33 cellular contexts compared by ENCODE assay signal in the genomic region with DNA sequence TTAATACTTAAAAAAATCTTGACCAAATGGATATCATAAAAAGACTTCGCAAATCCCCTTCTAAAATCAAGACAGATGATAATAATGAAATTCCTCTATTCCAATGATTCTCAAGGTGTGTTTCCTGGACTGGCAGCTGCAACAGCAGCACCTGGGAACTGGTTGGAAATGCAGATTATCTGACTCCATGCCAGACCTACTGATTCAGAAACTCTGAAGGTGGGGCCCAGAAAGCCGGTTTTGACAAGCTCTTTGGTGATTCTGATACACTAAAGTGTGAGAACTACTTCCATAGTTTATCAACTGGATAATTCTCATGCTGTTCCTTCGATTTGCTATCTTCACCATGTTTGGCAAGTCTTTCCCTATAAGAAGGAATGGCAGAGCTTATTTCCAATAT.
"Had no signal": no experiment of that assay in that cellular context is flagged by ENCODE, and none has a peak within 500 bp of the region (broad histone marks: within the 10 kb centered on the region; RNA-seq: fewer than 3 reads in every experiment).

No MANE protein-coding gene starts in this region.

- H3K4me1 Mint-ChIP-seq: activated B cell treated with CpG ODN at 0.5 μM for 24 hours; activated CD4-positive, alpha-beta memory T cell treated with anti-CD3 and anti-CD28 coated beads, Interleukin-2, amount 10 ng/mL, durations not matched to agents 7 days and 5 days; activated CD4-positive, alpha-beta T cell treated with anti-CD3 and anti-CD28 coated beads, Interleukin-2, amount 10 ng/mL, durations not matched to agents 24 days and 14 days; activated CD8-positive, alpha-beta memory T cell treated with anti-CD3 and anti-CD28 coated beads, Interleukin-2, amount 10 ng/mL, durations not matched to agents 7 days and 5 days; activated naive CD4-positive, alpha-beta T cell treated with anti-CD3 and anti-CD28 coated beads, Interleukin-2, amount 10 ng/mL, durations not matched to agents 7 days and 5 days; activated naive CD4-positive, alpha-beta T cell treated with anti-CD3 and anti-CD28 coated beads, Interleukin-2, amount 50 U/mL, for 24 hours; activated naive CD8-positive, alpha-beta T cell treated with anti-CD3 and anti-CD28 coated beads, Interleukin-2, amount 10 ng/mL, durations not matched to agents 7 days and 5 days; activated naive CD8-positive, alpha-beta T cell treated with anti-CD3 and anti-CD28 coated beads, Interleukin-2, amount 50 U/mL, for 24 hours; brain had no signal

- H3K27ac Mint-ChIP-seq: activated B cell treated with CpG ODN at 0.5 μM for 24 hours; activated CD4-positive, alpha-beta memory T cell treated with anti-CD3 and anti-CD28 coated beads, Interleukin-2, amount 10 ng/mL, durations not matched to agents 7 days and 5 days; activated CD4-positive, alpha-beta T cell treated with anti-CD3 and anti-CD28 coated beads, Interleukin-2, amount 10 ng/mL, durations not matched to agents 24 days and 14 days; activated CD8-positive, alpha-beta memory T cell treated with anti-CD3 and anti-CD28 coated beads, Interleukin-2, amount 10 ng/mL, durations not matched to agents 7 days and 5 days; activated CD8-positive, alpha-beta T cell treated with anti-CD3 and anti-CD28 coated beads, Interleukin-2, amount 10 ng/mL, durations not matched to agents 7 days and 5 days; activated naive CD4-positive, alpha-beta T cell treated with anti-CD3 and anti-CD28 coated beads, Interleukin-2, amount 10 ng/mL, durations not matched to agents 7 days and 5 days; activated naive CD4-positive, alpha-beta T cell treated with anti-CD3 and anti-CD28 coated beads, Interleukin-2, amount 50 U/mL, for 24 hours; activated naive CD8-positive, alpha-beta T cell; activated naive CD8-positive, alpha-beta T cell treated with anti-CD3 and anti-CD28 coated beads, Interleukin-2, amount 10 ng/mL, durations not matched to agents 7 days and 5 days; activated naive CD8-positive, alpha-beta T cell treated with anti-CD3 and anti-CD28 coated beads, Interleukin-2, amount 50 U/mL, for 24 hours; activated T-cell treated with anti-CD3 and anti-CD28 coated beads, Interleukin-2, amount 50 U/mL, for 24 hours; activated T-helper 2 cell treated with anti-CD3 and anti-CD28 coated beads, Interferon-gamma antibody, Interleukin-2, Interleukin-4, amounts not matched to agents 10 μg/mL and 5 μg/mL and 100 μg/mL, durations not matched to agents 14 hours and 24 hours and 36 hours; brain; T-helper 1 cell treated with Interleukin-12 subunit alpha and Interleukin-12 subunit beta and Interleukin-4 antibody, amounts not matched to agents 30 μg/mL and 1 μg/mL, for 36 hours; T-helper 2 cell treated with Interferon-gamma antibody and Interleukin-4, amounts not matched to agents 5 μg/mL and 100 μg/mL, for 36 hours had no signal

- DNase-seq: activated B cell treated with CpG ODN at 0.5 μM for 24 hours; activated CD4-positive, alpha-beta memory T cell treated with anti-CD3 and anti-CD28 coated beads, Interleukin-2, amount 10 ng/mL, durations not matched to agents 7 days and 5 days; activated CD4-positive, alpha-beta T cell treated with anti-CD3 and anti-CD28 coated beads for 4 hours; activated CD4-positive, alpha-beta T cell treated with anti-CD3 and anti-CD28 coated beads, Interleukin-2, amount 10 ng/mL, durations not matched to agents 24 days and 14 days; activated CD4-positive, alpha-beta T cell treated with anti-CD3 and anti-CD28 coated beads, Interleukin-2, amount 50 U/mL, for 48 hours; activated CD4-positive, CD25-positive, alpha-beta regulatory T cell treated with anti-CD3 and anti-CD28 coated beads, Interleukin-2, amount 50 U/mL, for 72 hours; activated CD8-positive, alpha-beta memory T cell treated with anti-CD3 and anti-CD28 coated beads for 24 hours; activated CD8-positive, alpha-beta memory T cell treated with anti-CD3 and anti-CD28 coated beads, Interleukin-2, amount 10 ng/mL, durations not matched to agents 7 days and 5 days; activated CD8-positive, alpha-beta memory T cell treated with anti-CD3 and anti-CD28 coated beads, Interleukin-2, amount 50 U/mL, for 48 hours; activated CD8-positive, alpha-beta T cell treated with anti-CD3 and anti-CD28 coated beads, Interleukin-2, amount 10 ng/mL, durations not matched to agents 7 days and 5 days; activated effector memory CD4-positive, alpha-beta T cell treated with Interleukin-2 at 50 U/mL for 16 hours; activated gamma-delta T cell; activated naive CD4-positive, alpha-beta T cell treated with anti-CD3 and anti-CD28 coated beads, Interleukin-2, amount 10 ng/mL, durations not matched to agents 7 days and 5 days; activated naive CD4-positive, alpha-beta T cell treated with Interleukin-2 at 50 U/mL for 16 hours; activated naive CD8-positive, alpha-beta T cell treated with anti-CD3 and anti-CD28 coated beads, Interleukin-2, amount 10 ng/mL, durations not matched to agents 7 days and 5 days; activated naive CD8-positive, alpha-beta T cell treated with anti-CD3 and anti-CD28 coated beads, Interleukin-2, amount 50 U/mL, for 24 hours; activated T-cell treated with anti-CD3 and anti-CD28 coated beads, Interleukin-2, amount 50 U/mL, for 24 hours; activated T-cell treated with anti-CD3 and anti-CD28 coated beads, Interleukin-2, amount 50 U/mL, for 48 hours; amygdala; anterior cingulate cortex; central memory CD4-positive, alpha-beta T cell; SW 1271; T-helper 1 cell; T-helper 2 cell; T-helper 9 cell had no signal

- H3K27me3 Mint-ChIP-seq: activated B cell treated with CpG ODN at 0.5 μM for 24 hours; activated CD4-positive, alpha-beta memory T cell treated with anti-CD3 and anti-CD28 coated beads, Interleukin-2, amount 10 ng/mL, durations not matched to agents 7 days and 5 days; activated CD4-positive, alpha-beta T cell treated with anti-CD3 and anti-CD28 coated beads, Interleukin-2, amount 10 ng/mL, durations not matched to agents 24 days and 14 days; activated CD8-positive, alpha-beta memory T cell treated with anti-CD3 and anti-CD28 coated beads, Interleukin-2, amount 10 ng/mL, durations not matched to agents 7 days and 5 days; activated naive CD4-positive, alpha-beta T cell treated with anti-CD3 and anti-CD28 coated beads, Interleukin-2, amount 10 ng/mL, durations not matched to agents 7 days and 5 days; activated naive CD4-positive, alpha-beta T cell treated with anti-CD3 and anti-CD28 coated beads, Interleukin-2, amount 50 U/mL, for 24 hours; activated naive CD8-positive, alpha-beta T cell; activated naive CD8-positive, alpha-beta T cell treated with anti-CD3 and anti-CD28 coated beads, Interleukin-2, amount 10 ng/mL, durations not matched to agents 7 days and 5 days; activated naive CD8-positive, alpha-beta T cell treated with anti-CD3 and anti-CD28 coated beads, Interleukin-2, amount 50 U/mL, for 24 hours; activated T-cell treated with anti-CD3 and anti-CD28 coated beads, Interleukin-2, amount 50 U/mL, for 24 hours had no signal

- H3K4me1 ChIP-seq: ascending aorta had no signal

- ATAC-seq: activated CD8-positive, alpha-beta memory T cell treated with anti-CD3 and anti-CD28 coated beads, Interleukin-2, amount 10 ng/mL, durations not matched to agents 7 days and 5 days; activated CD8-positive, alpha-beta T cell treated with anti-CD3 and anti-CD28 coated beads, Interleukin-2, amount 10 ng/mL, durations not matched to agents 7 days and 5 days; activated naive CD8-positive, alpha-beta T cell treated with anti-CD3 and anti-CD28 coated beads, Interleukin-2, amount 50 U/mL, for 24 hours had no signal

- H3K27ac ChIP-seq: ascending aorta, VCaP had no signal

- H3K9me3 Mint-ChIP-seq: activated CD4-positive, alpha-beta T cell treated with anti-CD3 and anti-CD28 coated beads, Interleukin-2, amount 10 ng/mL, durations not matched to agents 24 days and 14 days; T-helper 1 cell treated with Interleukin-12 subunit alpha and Interleukin-12 subunit beta and Interleukin-4 antibody, amounts not matched to agents 30 μg/mL and 1 μg/mL, for 36 hours; T-helper 2 cell treated with Interferon-gamma antibody and Interleukin-4, amounts not matched to agents 5 μg/mL and 100 μg/mL, for 36 hours had no signal

- H3K4me3 Mint-ChIP-seq: activated B cell treated with CpG ODN at 0.5 μM for 24 hours; activated CD4-positive, alpha-beta memory T cell treated with anti-CD3 and anti-CD28 coated beads, Interleukin-2, amount 10 ng/mL, durations not matched to agents 7 days and 5 days; activated CD4-positive, alpha-beta T cell treated with anti-CD3 and anti-CD28 coated beads, Interleukin-2, amount 10 ng/mL, durations not matched to agents 24 days and 14 days; activated CD8-positive, alpha-beta memory T cell treated with anti-CD3 and anti-CD28 coated beads, Interleukin-2, amount 10 ng/mL, durations not matched to agents 7 days and 5 days; activated CD8-positive, alpha-beta T cell treated with anti-CD3 and anti-CD28 coated beads, Interleukin-2, amount 10 ng/mL, durations not matched to agents 7 days and 5 days; activated naive CD4-positive, alpha-beta T cell treated with anti-CD3 and anti-CD28 coated beads, Interleukin-2, amount 10 ng/mL, durations not matched to agents 7 days and 5 days; activated naive CD4-positive, alpha-beta T cell treated with anti-CD3 and anti-CD28 coated beads, Interleukin-2, amount 50 U/mL, for 24 hours; activated naive CD8-positive, alpha-beta T cell; activated naive CD8-positive, alpha-beta T cell treated with anti-CD3 and anti-CD28 coated beads, Interleukin-2, amount 10 ng/mL, durations not matched to agents 7 days and 5 days; activated naive CD8-positive, alpha-beta T cell treated with anti-CD3 and anti-CD28 coated beads, Interleukin-2, amount 50 U/mL, for 24 hours; activated T-cell treated with anti-CD3 and anti-CD28 coated beads, Interleukin-2, amount 50 U/mL, for 24 hours; brain; T-helper 1 cell treated with Interleukin-12 subunit alpha and Interleukin-12 subunit beta and Interleukin-4 antibody, amounts not matched to agents 30 μg/mL and 1 μg/mL, for 36 hours; T-helper 2 cell treated with Interferon-gamma antibody and Interleukin-4, amounts not matched to agents 5 μg/mL and 100 μg/mL, for 36 hours had no signal

- H3K4me3 ChIP-seq: ascending aorta had no signal

- H3K36me3 Mint-ChIP-seq: activated CD8-positive, alpha-beta memory T cell treated with anti-CD3 and anti-CD28 coated beads, Interleukin-2, amount 10 ng/mL, durations not matched to agents 7 days and 5 days; activated naive CD4-positive, alpha-beta T cell treated with anti-CD3 and anti-CD28 coated beads, Interleukin-2, amount 10 ng/mL, durations not matched to agents 7 days and 5 days; activated naive CD4-positive, alpha-beta T cell treated with anti-CD3 and anti-CD28 coated beads, Interleukin-2, amount 50 U/mL, for 24 hours; activated naive CD8-positive, alpha-beta T cell; activated naive CD8-positive, alpha-beta T cell treated with anti-CD3 and anti-CD28 coated beads, Interleukin-2, amount 10 ng/mL, durations not matched to agents 7 days and 5 days; brain had no signal

- H3K27me3 ChIP-seq: ascending aorta had no signal

- H3K36me3 ChIP-seq: ascending aorta had no signal
